Comparison of ENCODE assay signal across 27 cellular contexts in the genomic region with DNA sequence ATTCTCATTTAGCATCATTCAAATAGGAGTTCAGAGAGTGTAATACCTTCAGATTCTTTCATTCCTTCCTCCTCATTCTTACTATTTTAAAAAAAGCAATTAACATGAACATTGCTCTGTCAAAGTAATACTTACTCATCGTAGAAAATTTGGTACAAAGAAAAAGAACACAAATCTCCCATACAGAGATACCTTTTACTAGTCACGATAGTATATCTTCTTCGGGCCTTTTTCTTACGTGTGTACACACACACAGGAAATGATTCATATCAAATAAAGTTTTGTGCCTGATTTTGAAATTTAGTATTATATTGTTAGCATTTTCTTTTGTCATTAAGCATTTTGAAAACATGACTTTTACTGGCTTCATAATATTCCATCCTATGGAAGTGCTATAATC. TPM values are rescaled to one million over a fixed set of nuclear protein-coding genes. Genes with fewer than 3 reads are reported as not detected.
DNase-seq lines count a peak whose midpoint lies in the region; ATAC-seq and TF ChIP-seq lines count a peak whose summit lies in the region.
"Had no signal": no experiment of that assay in that cellular context is flagged by ENCODE, and none has a peak within 500 bp of the region (broad histone marks: within the 10 kb centered on the region; RNA-seq: fewer than 3 reads in every experiment).

No MANE protein-coding gene starts in this region.

- CTCF ChIA-PET in CD4-positive, alpha-beta T cell (lab: Charles Lee) = no interaction called here

- ATAC-seq in activated T-cell treated with anti-CD3 and anti-CD28 coated beads, Interleukin-2, amount 50 U/mL, for 72 hours (replicated peaks in 1 of 2) = peak in 1 of 2 donors; percentile 25
- ATAC-seq in CD4-positive, alpha-beta T cell (ENCODE audit: poor library complexity) = no peak
- ATAC-seq in HG02571 (IDR thresholded peaks at IDR 0.05; ENCODE audit: unreplicated experiment) (no peak), HG02970 (IDR thresholded peaks at IDR 0.05; ENCODE audit: low FRiP score, unreplicated experiment) (no peak)

- H3K9me3 Mint-ChIP-seq in activated T-cell treated with anti-CD3 and anti-CD28 coated beads, Interleukin-2, amount 50 U/mL, for 72 hours = no peaks in the 10 kb centered on the region
- no peaks in the 10 kb centered on the region for H3K9me3 Mint-ChIP-seq in CD4-positive, alpha-beta T cell

- peaks cover 93% of the 10 kb centered on the region for H3K36me3 ChIP-seq in left ventricle myocardium inferior

- peak overlapping the region; percentile 66 for H3K27ac Mint-ChIP-seq in activated T-cell treated with anti-CD3 and anti-CD28 coated beads, Interleukin-2, amount 50 U/mL, for 72 hours
- H3K27ac Mint-ChIP-seq in CD4-positive, alpha-beta T cell = peak overlapping the region; percentile 59
- H3K27ac Mint-ChIP-seq: B cell had no signal

- H3K4me3 Mint-ChIP-seq in activated T-cell treated with anti-CD3 and anti-CD28 coated beads, Interleukin-2, amount 50 U/mL, for 72 hours = no peak overlapping the region
- H3K4me3 Mint-ChIP-seq in CD4-positive, alpha-beta T cell = no peak overlapping the region
- H3K4me3 Mint-ChIP-seq: B cell had no signal

- no peak for TF ChIP-seq CTCF in CD4-positive, alpha-beta T cell (IDR thresholded peaks at IDR 0.05)
- TF ChIP-seq CTCF in fibroblast of pulmonary artery (IDR thresholded peaks at IDR 0.05; ENCODE audit: low read length, missing control alignments) (no peak), left ventricle myocardium inferior (IDR thresholded peaks at IDR 0.05; ENCODE audit: borderline replicate concordance) (no peak)

- no peak for DNase-seq in activated T-cell treated with anti-CD3 and anti-CD28 coated beads, Interleukin-2, amount 50 U/mL, for 72 hours
- no peak for DNase-seq in activated T-cell treated with anti-CD3 and anti-CD28 coated beads, Interleukin-2, amount 50 U/mL, for 48 hours
- DNase-seq in CD4-positive, alpha-beta T cell = no peak
- peak; percentile 5 for DNase-seq in HT1080 (ENCODE audit: low read depth)
- peak; percentile 30 for DNase-seq in fibroblast of pulmonary artery (ENCODE audit: low read depth)
- no peak for DNase-seq in left ventricle myocardium inferior
- DNase-seq: Calu3; DMS79 treated with DMSO at 0.1 percent for 48 hours; GM23248; H7; KG1; MG63; NCI-H1105 treated with DMSO at 0.1 percent for 48 hours; NCI-H146; NCI-H2029; NCI-H446 treated with DMSO at 0.1 percent for 48 hours; NCI-H526; NCI-H82; NK-92 treated with Interleukin-12 subunit alpha and Interleukin-12 subunit beta, amount 100 ng/mL, for 24 hours; PC-9; SHP77 had no signal

- POLR2A ChIA-PET in CD4-positive, alpha-beta T cell (lab: Charles Lee) = no interaction called here

- H3K27ac ChIP-seq in CD4-positive, alpha-beta T cell (ENCODE audit: low read depth, low read length) = no peak overlapping the region
- no peak overlapping the region for H3K27ac ChIP-seq in left ventricle myocardium inferior (replicated peaks)
- H3K27ac ChIP-seq: C4-2B, GM23248, PC-9 had no signal

- H3K4me1 ChIP-seq in left ventricle myocardium inferior = no peaks in the 10 kb centered on the region

- no peaks in the 10 kb centered on the region for H3K4me1 Mint-ChIP-seq in activated T-cell treated with anti-CD3 and anti-CD28 coated beads, Interleukin-2, amount 50 U/mL, for 72 hours (ENCODE audit: low read depth)
- no peaks in the 10 kb centered on the region for H3K4me1 Mint-ChIP-seq in CD4-positive, alpha-beta T cell (ENCODE audit: low read depth)
- H3K4me1 Mint-ChIP-seq: B cell had no signal

- H3K27me3 ChIP-seq in CD4-positive, alpha-beta T cell (ENCODE audit: control insufficient read depth, insufficient read depth, low read length) = no peaks in the 10 kb centered on the region
- no peaks in the 10 kb centered on the region for H3K27me3 ChIP-seq in left ventricle myocardium inferior (ENCODE audit: low read depth)
- H3K27me3 ChIP-seq: MG63 had no signal

- no peaks in the 10 kb centered on the region for H3K27me3 Mint-ChIP-seq in activated T-cell treated with anti-CD3 and anti-CD28 coated beads, Interleukin-2, amount 50 U/mL, for 72 hours (ENCODE audit: low read depth)
- H3K27me3 Mint-ChIP-seq in CD4-positive, alpha-beta T cell = no peaks in the 10 kb centered on the region
- H3K27me3 Mint-ChIP-seq: B cell had no signal

- intact Hi-C loops in CD4-positive, alpha-beta T cell (cut with DNase I, micrococcal nuclease) = no loop called here
- intact Hi-C loops in left ventricle myocardium inferior (cut with micrococcal nuclease) = no loop called here

- H3K4me3 ChIP-seq in fibroblast of pulmonary artery (replicated peaks; ENCODE audit: low read depth, low read length) = no peak overlapping the region
- no peak overlapping the region for H3K4me3 ChIP-seq in left ventricle myocardium inferior
- H3K4me3 ChIP-seq: GM23248, MG63, PC-9 had no signal

- H3K36me3 Mint-ChIP-seq in activated T-cell treated with anti-CD3 and anti-CD28 coated beads, Interleukin-2, amount 50 U/mL, for 72 hours (ENCODE audit: insufficient read depth in 2 of 2) = peaks cover 10 to 24% of the 10 kb centered on the region in 2 donors
- peaks cover 94% of the 10 kb centered on the region for H3K36me3 Mint-ChIP-seq in CD4-positive, alpha-beta T cell (ENCODE audit: low read depth)

- no peaks in the 10 kb centered on the region for H3K9me3 ChIP-seq in CD4-positive, alpha-beta T cell (ENCODE audit: control insufficient read depth, low read length)
- no peaks in the 10 kb centered on the region for H3K9me3 ChIP-seq in left ventricle myocardium inferior (replicated peaks)
- H3K9me3 ChIP-seq: MG63 had no signal

RNA-seq across cellular contexts. Expression of gene NCF2, which starts 52.9 kb away (rescaled TPM):
- total RNA-seq in activated T-cell treated with anti-CD3 and anti-CD28 coated beads, Interleukin-2, amount 50 U/mL, for 72 hours = 10 to 100 TPM; 22.6 to 29.5 TPM
- 1 to 10 TPM; 2.9 to 3.1 TPM for total RNA-seq in CD4-positive, alpha-beta T cell
- total RNA-seq in HT1080 (2014; rRNA removed; shearing (Covaris generic)) = 4.4 and 5.4 TPM in 2 replicates
- 12.9 and 13.3 TPM in 2 replicates for polyA plus RNA-seq in HT1080 (2015; cell fraction: cytosol; rRNA removed)
- 8.4 and 17.5 TPM in 2 replicates for polyA plus RNA-seq in HT1080 (2015; cell fraction: nucleus; rRNA removed)
- 4.5 TPM for total RNA-seq in left ventricle myocardium inferior
- total RNA-seq: A673, GM23248, RPMI7951 had no signal

Comparison
In these comparisons a context has a peak if more than half of its experiments do, and no peak if none do; other contexts are left out.
1. DNase-seq: peak in HT1080 (single experiment) and fibroblast of pulmonary artery (single experiment); none in activated T-cell treated with anti-CD3 and anti-CD28 coated beads, Interleukin-2, amount 50 U/mL, for 72 hours (0 of 2), activated T-cell treated with anti-CD3 and anti-CD28 coated beads, Interleukin-2, amount 50 U/mL, for 48 hours (0 of 2), CD4-positive, alpha-beta T cell (0 of 10) and left ventricle myocardium inferior (single experiment).